In the genomic region with DNA sequence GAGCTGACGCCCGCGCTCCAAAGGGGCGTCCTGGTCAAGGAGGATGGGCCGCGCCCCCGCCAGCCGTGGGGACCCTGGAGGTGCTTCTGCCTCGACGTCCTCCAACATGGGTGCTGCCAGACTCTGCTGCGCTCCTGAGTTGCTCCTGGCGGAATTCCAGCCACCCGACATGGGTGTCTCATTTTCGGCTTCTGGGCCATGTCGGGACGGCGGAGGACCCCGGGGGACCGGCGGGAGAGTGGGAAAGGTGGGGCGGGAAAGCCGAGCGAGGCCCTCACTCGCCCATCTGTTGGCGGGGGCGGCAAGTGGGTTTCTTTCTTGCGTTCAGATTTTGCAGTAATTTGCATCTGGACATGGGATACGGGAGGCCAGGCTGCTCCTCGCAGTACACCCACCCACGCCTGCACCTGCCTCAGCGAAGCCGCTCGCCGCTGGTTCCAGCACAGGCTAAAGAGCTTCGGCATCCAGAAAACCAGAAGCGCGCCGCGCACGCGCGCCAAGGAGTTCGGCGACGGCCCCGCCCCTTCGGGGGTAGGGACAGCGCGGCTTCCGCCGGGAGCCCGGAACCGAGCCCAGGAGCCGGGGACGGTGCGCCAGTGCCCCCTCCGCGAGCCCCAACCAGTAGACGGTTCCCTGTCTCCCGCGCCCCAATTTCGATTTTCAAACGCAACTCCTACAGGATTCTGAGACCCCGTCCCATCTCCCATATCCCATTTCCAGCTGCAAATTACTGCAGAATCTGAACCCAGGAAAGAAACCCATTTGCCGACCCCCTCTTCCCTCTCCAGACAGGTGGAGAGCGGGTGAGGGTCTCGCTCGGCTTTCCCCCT, we compare ENCODE assay signal across 8 cellular contexts. TPM values are rescaled to one million over a fixed set of nuclear protein-coding genes. Genes with fewer than 3 reads are reported as not detected.
DNase-seq lines count a peak whose midpoint lies in the region; ATAC-seq and TF ChIP-seq lines count a peak whose summit lies in the region.

Gene ARMC7, plus strand, starts transcription at position 563 of the 830 bp plus-strand sequence. CDS start 320 bp downstream, outside the sequence.

- H3K27ac ChIP-seq in heart right ventricle (peak within 1 kb of the TSS; percentile 35 to 91 (median 86)), upper lobe of left lung (peak within 1 kb of the TSS; percentile 70 to 92 (median 84))

- TF ChIP-seq CTCF in GM10266 (IDR thresholded peaks at IDR 0.05; ENCODE audit: control insufficient read depth, insufficient read depth, low read depth, missing control alignments) (no peak), heart right ventricle (IDR thresholded peaks at IDR 0.05) (no peak), upper lobe of left lung (IDR thresholded peaks at IDR 0.05) (peak in 3 of 6 experiments; percentile 5 to 29 (median 9))

- peaks cover 13% of the 10 kb centered on the region for H3K36me3 Mint-ChIP-seq in activated naive CD8-positive, alpha-beta T cell treated with anti-CD3 and anti-CD28 coated beads, Interleukin-2, amount 10 ng/mL, durations not matched to agents 7 days and 5 days

- H3K4me1 Mint-ChIP-seq in activated naive CD8-positive, alpha-beta T cell treated with anti-CD3 and anti-CD28 coated beads, Interleukin-2, amount 10 ng/mL, durations not matched to agents 7 days and 5 days, result peaks cover 29% of the 10 kb centered on the region

- H3K9me3 ChIP-seq in heart right ventricle (no peaks in the 10 kb centered on the region), upper lobe of left lung (no peaks in the 10 kb centered on the region)

- peak within 1 kb of the TSS; percentile 86 for H3K27ac Mint-ChIP-seq in activated naive CD8-positive, alpha-beta T cell treated with anti-CD3 and anti-CD28 coated beads, Interleukin-2, amount 10 ng/mL, durations not matched to agents 7 days and 5 days

- peak; percentile 72 for ATAC-seq in HG02642 (IDR thresholded peaks at IDR 0.05; ENCODE audit: poor library complexity, unreplicated experiment)
- ATAC-seq in activated naive CD8-positive, alpha-beta T cell treated with anti-CD3 and anti-CD28 coated beads, Interleukin-2, amount 10 ng/mL, durations not matched to agents 7 days and 5 days (ENCODE audit: low read depth), result peak; percentile 79
- peak; percentile 87 to 91 (median 90) for ATAC-seq in heart right ventricle
- peak; percentile 92 to 94 for ATAC-seq in upper lobe of left lung (ENCODE audit: low FRiP score in 2 of 2)

- intact Hi-C loops in heart right ventricle (cut with DNase I), result loop anchor here (5.0 to 10.0 kb wide), 15 partner anchors 32 to 305 kb away; partner anchors contain the start of genes NUP85 (in 3 of the 10), GRB2 (in 2 of the 10), JPT1 (in 2 of the 10) and SUMO2 (in 2 of the 10)
- intact Hi-C loops in posterior vena cava (cut with DNase I), result loop anchor here (5.0 to 10.0 kb wide), 3 partner anchors 32 to 75 kb away; partner anchors contain the start of gene SUMO2 (in 1 of the 2)

- POLR2A ChIA-PET in activated naive CD8-positive, alpha-beta T cell treated with anti-CD3 and anti-CD28 coated beads, Interleukin-2, amount 10 ng/mL, durations not matched to agents 7 days and 5 days (lab: Charles Lee), result interaction anchor here (0.7 to 7.1 kb wide), 17 partner anchors 12 to 161 kb away, joined by 3 to 45 read pairs (median 4); partner anchors contain the start of genes CDR2L, GGA3, HID1 and JPT1

- TF ChIP-seq EP300 in upper lobe of left lung (IDR thresholded peaks at IDR 0.05), result no peak

- TF ChIP-seq POLR2A in upper lobe of left lung (IDR thresholded peaks at IDR 0.05), result peak in 3 of 4 donors; percentile 54 to 91 (median 84)

- 0 to 1% methylated on average over 66 to 68 of the region's 68 CpGs for WGBS in heart right ventricle, 2 donors
- WGBS in upper lobe of left lung, 2 donors, result 1 to 3% methylated on average over 8 to 33 of the region's 68 CpGs

- H3K27me3 ChIP-seq in heart right ventricle (no peaks in the 10 kb centered on the region), upper lobe of left lung (no peaks in the 10 kb centered on the region)

- H3K4me1 ChIP-seq in heart right ventricle (peaks cover 5 to 52% (median 31%) of the 10 kb centered on the region in 9 donors), upper lobe of left lung (peaks cover 32 to 55% (median 47%) of the 10 kb centered on the region in 4 donors)

- DNase-seq in GM10266 (ENCODE audit: extremely low spot score), result peak; percentile 94
- peak; percentile 64 for DNase-seq in NCI-H128 (lab: John Stamatoyannopoulos, UW; ENCODE audit: unreplicated experiment)
- peak; percentile 89 for DNase-seq in SW480 (ENCODE audit: low spot score)
- DNase-seq in activated naive CD8-positive, alpha-beta T cell treated with anti-CD3 and anti-CD28 coated beads, Interleukin-2, amount 10 ng/mL, durations not matched to agents 7 days and 5 days, result peak; percentile 94
- peak; percentile 90 to 95 for DNase-seq in heart right ventricle
- DNase-seq in posterior vena cava (ENCODE audit: low spot score), result peak; percentile 97
- DNase-seq in upper lobe of left lung, result peak; percentile 95 to 99

- H3K36me3 ChIP-seq in heart right ventricle (peaks cover 0 to 10% (median 0%) of the 10 kb centered on the region in 9 donors), upper lobe of left lung (peaks cover under 1 to 12% (median 4%) of the 10 kb centered on the region in 4 donors)

- peak within 1 kb of the TSS; percentile 68 to 96 (median 86) for H3K4me3 ChIP-seq in heart right ventricle
- H3K4me3 ChIP-seq in upper lobe of left lung, result peak within 1 kb of the TSS; percentile 62 to 92 (median 75)

- H3K4me3 Mint-ChIP-seq in activated naive CD8-positive, alpha-beta T cell treated with anti-CD3 and anti-CD28 coated beads, Interleukin-2, amount 10 ng/mL, durations not matched to agents 7 days and 5 days, result peak within 1 kb of the TSS; percentile 95

- no peaks in the 10 kb centered on the region for H3K27me3 Mint-ChIP-seq in activated naive CD8-positive, alpha-beta T cell treated with anti-CD3 and anti-CD28 coated beads, Interleukin-2, amount 10 ng/mL, durations not matched to agents 7 days and 5 days

- no peaks in the 10 kb centered on the region for H3K9me3 Mint-ChIP-seq in activated naive CD8-positive, alpha-beta T cell treated with anti-CD3 and anti-CD28 coated beads, Interleukin-2, amount 10 ng/mL, durations not matched to agents 7 days and 5 days

RNA-seq across cellular contexts. Expression of gene ARMC7, which starts in this region (rescaled TPM):
- total RNA-seq in activated naive CD8-positive, alpha-beta T cell treated with anti-CD3 and anti-CD28 coated beads, Interleukin-2, amount 10 ng/mL, durations not matched to agents 7 days and 5 days, result 10 to 100 TPM; 16.2 to 17.6 TPM
- total RNA-seq in heart right ventricle (1 to 10 TPM; 4.7 to 7.9 (median 5.2) TPM), posterior vena cava (1 to 10 TPM; 5.8 to 6.4 TPM), upper lobe of left lung (10 to 100 TPM in 5 of 6 donors, 1 to 10 TPM in 1; 7.3 to 29.5 (median 16.6) TPM)
- polyA plus RNA-seq in heart right ventricle, result 1 to 10 TPM; 3.1 to 7.2 TPM

Comparison
In these comparisons a context has a peak if more than half of its experiments do, and no peak if none do; other contexts are left out.
1. Peak in every context shown above with its lines: DNase-seq, ATAC-seq, H3K4me3 ChIP-seq and H3K27ac ChIP-seq.